13 cellular contexts compared by ENCODE assay signal in the genomic region with DNA sequence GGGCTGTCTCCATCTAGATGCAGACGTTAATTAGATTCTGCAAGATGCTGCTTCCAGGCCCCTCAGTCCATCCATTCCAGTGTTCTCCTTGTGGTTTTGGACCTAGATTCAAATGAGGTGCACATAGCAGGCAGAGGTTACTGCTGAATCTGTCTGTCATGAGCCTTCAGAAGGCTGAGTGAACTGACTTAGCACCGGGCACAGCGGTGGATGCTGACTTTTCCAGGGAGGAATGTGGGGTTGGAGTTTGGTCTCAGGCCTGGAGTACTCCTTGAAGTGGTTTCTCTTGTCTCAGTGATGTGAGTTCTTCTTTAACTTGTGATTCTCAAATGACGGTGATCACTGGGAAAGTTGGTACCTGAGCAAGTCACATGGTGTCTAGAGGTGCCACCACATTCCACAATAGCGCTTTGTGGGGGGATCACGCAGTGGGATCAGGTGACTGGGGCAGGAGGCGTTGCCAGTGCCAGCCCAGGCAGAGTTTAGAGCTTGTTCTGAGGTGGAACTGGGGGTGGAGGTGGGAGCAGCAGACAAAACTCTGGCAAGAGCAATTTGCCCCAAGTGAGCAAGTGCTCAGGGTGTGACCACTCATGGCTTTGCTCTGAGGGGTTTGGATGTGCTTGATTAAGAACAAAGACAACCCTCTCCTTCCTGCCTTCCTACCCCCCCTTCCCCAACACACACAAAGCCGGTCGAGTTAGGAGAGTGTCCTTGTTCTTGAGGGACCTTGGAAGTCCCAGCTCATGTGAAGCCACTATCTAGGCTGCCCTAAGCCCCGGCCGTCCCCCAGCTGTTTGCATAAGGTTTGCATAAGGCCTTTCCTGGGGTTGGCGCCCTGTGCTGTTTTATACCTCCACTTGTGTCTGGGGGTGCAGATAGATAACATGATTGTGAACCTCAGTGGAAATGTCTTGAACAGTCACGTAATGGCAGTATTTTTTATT. TPM values are rescaled to one million over a fixed set of nuclear protein-coding genes. Genes with fewer than 3 reads are reported as not detected.
DNase-seq lines count a peak whose midpoint lies in the region; ATAC-seq and TF ChIP-seq lines count a peak whose summit lies in the region.
"Had no signal": no experiment of that assay in that cellular context is flagged by ENCODE, and none has a peak within 500 bp of the region (broad histone marks: within the 10 kb centered on the region; RNA-seq: fewer than 3 reads in every experiment).

No MANE protein-coding gene starts in this region.

- peak overlapping the region; percentile 56 for H3K27ac Mint-ChIP-seq in activated T-cell treated with anti-CD3 and anti-CD28 coated beads, Interleukin-2, amount 50 U/mL, for 72 hours
- H3K27ac Mint-ChIP-seq: dendritic cell treated with granulocyte-macrophage colony-stimulating factor and Interleukin-4, amounts not matched to agents 40 ng/mL and 50 ng/mL, for 4 days had no signal

- ATAC-seq in activated T-cell treated with anti-CD3 and anti-CD28 coated beads, Interleukin-2, amount 50 U/mL, for 72 hours (replicated peaks in 1 of 2), result no peak
- ATAC-seq: mucosa of descending colon had no signal

- H3K4me3 Mint-ChIP-seq in activated T-cell treated with anti-CD3 and anti-CD28 coated beads, Interleukin-2, amount 50 U/mL, for 72 hours, result no peak overlapping the region
- H3K4me3 Mint-ChIP-seq: dendritic cell treated with granulocyte-macrophage colony-stimulating factor and Interleukin-4, amounts not matched to agents 40 ng/mL and 50 ng/mL, for 4 days had no signal

- H3K9me3 Mint-ChIP-seq in activated T-cell treated with anti-CD3 and anti-CD28 coated beads, Interleukin-2, amount 50 U/mL, for 72 hours, result no peaks in the 10 kb centered on the region
- H3K9me3 Mint-ChIP-seq: dendritic cell treated with granulocyte-macrophage colony-stimulating factor and Interleukin-4, amounts not matched to agents 40 ng/mL and 50 ng/mL, for 4 days had no signal

- H3K4me1 Mint-ChIP-seq in activated T-cell treated with anti-CD3 and anti-CD28 coated beads, Interleukin-2, amount 50 U/mL, for 72 hours (ENCODE audit: low read depth), result peaks cover 62% of the 10 kb centered on the region

- H3K4me3 ChIP-seq in astrocyte of the spinal cord (ENCODE audit: low read depth, low read length), result no peak overlapping the region
- H3K4me3 ChIP-seq: mucosa of descending colon, skin epidermis had no signal

- H3K36me3 Mint-ChIP-seq in activated T-cell treated with anti-CD3 and anti-CD28 coated beads, Interleukin-2, amount 50 U/mL, for 72 hours (ENCODE audit: insufficient read depth in 2 of 2), result peaks cover 2 to 8% of the 10 kb centered on the region in 2 donors

- in situ Hi-C loops in astrocyte of the spinal cord (cut with HindIII; ENCODE audit: low sequenced_read_pairs), result no loop called here

- TF ChIP-seq CTCF in astrocyte of the spinal cord (IDR thresholded peaks at IDR 0.05; ENCODE audit: low read depth, low read length), result no peak

- no peak for DNase-seq in activated T-cell treated with anti-CD3 and anti-CD28 coated beads, Interleukin-2, amount 50 U/mL, for 72 hours
- DNase-seq in activated T-cell treated with anti-CD3 and anti-CD28 coated beads for 4 hours, result no peak
- peak; percentile 76 for DNase-seq in NCI-H526 treated with DMSO at 0.1 percent for 48 hours (lab: John Stamatoyannopoulos, UW)
- peak; percentile 29 for DNase-seq in astrocyte of the spinal cord (ENCODE audit: low read depth, low spot score)
- DNase-seq in putamen (ENCODE audit: low spot score), result peak; percentile 59
- DNase-seq in GDM1 (lab: John Stamatoyannopoulos, UW), result no peak
- DNase-seq in effector CD8-positive, alpha-beta T cell (lab: John Stamatoyannopoulos, UW), result no peak
- no peak for DNase-seq in NCI-H345 (lab: John Stamatoyannopoulos, UW)
- DNase-seq: hippocampal formation, mucosa of descending colon, NCI-H2171 had no signal

- no peaks in the 10 kb centered on the region for H3K27me3 Mint-ChIP-seq in activated T-cell treated with anti-CD3 and anti-CD28 coated beads, Interleukin-2, amount 50 U/mL, for 72 hours (ENCODE audit: low read depth)
- H3K27me3 Mint-ChIP-seq: dendritic cell treated with granulocyte-macrophage colony-stimulating factor and Interleukin-4, amounts not matched to agents 40 ng/mL and 50 ng/mL, for 4 days had no signal

RNA-seq across cellular contexts. Expression of a gene that starts 25.1 kb away (rescaled TPM):
- 10 to 100 TPM; 87.0 to 88.8 TPM for total RNA-seq in activated T-cell treated with anti-CD3 and anti-CD28 coated beads, Interleukin-2, amount 50 U/mL, for 72 hours

Comparison
In these comparisons a context has a peak if more than half of its experiments do, and no peak if none do; other contexts are left out.
1. DNase-seq: peak in NCI-H526 treated with DMSO at 0.1 percent for 48 hours (single experiment), astrocyte of the spinal cord (single experiment) and putamen (single experiment); none in activated T-cell treated with anti-CD3 and anti-CD28 coated beads, Interleukin-2, amount 50 U/mL, for 72 hours (0 of 2), activated T-cell treated with anti-CD3 and anti-CD28 coated beads for 4 hours (single experiment), GDM1 (single experiment), effector CD8-positive, alpha-beta T cell (single experiment) and NCI-H345 (single experiment).